1 cellular context compared by ENCODE assay signal in genomic region chr3:75429561-75430220, GRCh38.
A peak's percentile ranks its signal among the peaks of the same experiment; 100 is the strongest.
TF ChIP-seq lines count a peak whose summit lies in the region.

No MANE protein-coding gene starts in this region.

TF ChIP-seq in HepG2, 621 proteins besides CTCF, POLR2A, EP300 and RAD21 (continued from another document):
- TF ChIP-seq SAP130 (CRISPR knock-in tag; IDR thresholded peaks at IDR 0.05; ENCODE audit: low read depth), result peak; percentile 54
- TF ChIP-seq RXRA (CRISPR knock-in tag; IDR thresholded peaks at IDR 0.05), result 0 out of 2 replicates have a peak, but pooled peaks have one; percentile 29
- TF ChIP-seq ZNF263 (CRISPR knock-in tag; IDR thresholded peaks at IDR 0.05), result 0 out of 2 replicates have a peak, but pooled peaks have one; percentile 29
- TF ChIP-seq, protein P1, sequence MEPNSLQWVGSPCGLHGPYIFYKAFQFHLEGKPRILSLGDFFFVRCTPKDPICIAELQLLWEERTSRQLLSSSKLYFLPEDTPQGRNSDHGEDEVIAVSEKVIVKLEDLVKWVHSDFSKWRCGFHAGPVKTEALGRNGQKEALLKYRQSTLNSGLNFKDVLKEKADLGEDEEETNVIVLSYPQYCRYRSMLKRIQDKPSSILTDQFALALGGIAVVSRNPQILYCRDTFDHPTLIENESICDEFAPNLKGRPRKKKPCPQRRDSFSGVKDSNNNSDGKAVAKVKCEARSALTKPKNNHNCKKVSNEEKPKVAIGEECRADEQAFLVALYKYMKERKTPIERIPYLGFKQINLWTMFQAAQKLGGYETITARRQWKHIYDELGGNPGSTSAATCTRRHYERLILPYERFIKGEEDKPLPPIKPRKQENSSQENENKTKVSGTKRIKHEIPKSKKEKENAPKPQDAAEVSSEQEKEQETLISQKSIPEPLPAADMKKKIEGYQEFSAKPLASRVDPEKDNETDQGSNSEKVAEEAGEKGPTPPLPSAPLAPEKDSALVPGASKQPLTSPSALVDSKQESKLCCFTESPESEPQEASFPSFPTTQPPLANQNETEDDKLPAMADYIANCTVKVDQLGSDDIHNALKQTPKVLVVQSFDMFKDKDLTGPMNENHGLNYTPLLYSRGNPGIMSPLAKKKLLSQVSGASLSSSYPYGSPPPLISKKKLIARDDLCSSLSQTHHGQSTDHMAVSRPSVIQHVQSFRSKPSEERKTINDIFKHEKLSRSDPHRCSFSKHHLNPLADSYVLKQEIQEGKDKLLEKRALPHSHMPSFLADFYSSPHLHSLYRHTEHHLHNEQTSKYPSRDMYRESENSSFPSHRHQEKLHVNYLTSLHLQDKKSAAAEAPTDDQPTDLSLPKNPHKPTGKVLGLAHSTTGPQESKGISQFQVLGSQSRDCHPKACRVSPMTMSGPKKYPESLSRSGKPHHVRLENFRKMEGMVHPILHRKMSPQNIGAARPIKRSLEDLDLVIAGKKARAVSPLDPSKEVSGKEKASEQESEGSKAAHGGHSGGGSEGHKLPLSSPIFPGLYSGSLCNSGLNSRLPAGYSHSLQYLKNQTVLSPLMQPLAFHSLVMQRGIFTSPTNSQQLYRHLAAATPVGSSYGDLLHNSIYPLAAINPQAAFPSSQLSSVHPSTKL (CRISPR knock-in tag; IDR thresholded peaks at IDR 0.05), result peak; percentile 13; the same call in 1 of the 2 replicates
- peak; percentile 73 for TF ChIP-seq STAG1 (CRISPR knock-in tag; IDR thresholded peaks at IDR 0.05)
- peak; percentile 46; the same call in 1 of the 2 replicates for TF ChIP-seq KDM2A (CRISPR knock-in tag; IDR thresholded peaks at IDR 0.05; ENCODE audit: borderline replicate concordance, low read depth)
- TF ChIP-seq ZNF891 (CRISPR knock-in tag; IDR thresholded peaks at IDR 0.05), result 0 out of 2 replicates have a peak, but pooled peaks have one; percentile 31
